In genomic region chr21:44295163-44295601, GRCh38 we compare ENCODE assay signal across 1 cellular context.
TF ChIP-seq lines count a peak whose summit lies in the region.

No MANE protein-coding gene starts in this region.

TF ChIP-seq in HEK293, 187 proteins besides CTCF, POLR2A, EP300 and RAD21 (continued from another document):
- TF ChIP-seq ZNF449 (tag by site-specific recombination; IDR thresholded peaks at IDR 0.05), result peak; percentile 83; the same call in 1 of the 2 replicates
- no peak for TF ChIP-seq ZBTB11 (tag by site-specific recombination; conservative IDR thresholded peaks at IDR 0.05; ENCODE audit: low read depth)
- TF ChIP-seq ZNF670 (tag by site-specific recombination; IDR thresholded peaks at IDR 0.05; ENCODE audit: low read depth), result no peak
- no peak for TF ChIP-seq ZFP69B (tag by site-specific recombination; IDR thresholded peaks at IDR 0.05)
- TF ChIP-seq ZNF658 (tag by site-specific recombination; IDR thresholded peaks at IDR 0.05), result no peak
- TF ChIP-seq MYNN (tag by site-specific recombination; IDR thresholded peaks at IDR 0.05; ENCODE audit: borderline replicate concordance), result no peak
- TF ChIP-seq ZNF76 (tag by site-specific recombination; IDR thresholded peaks at IDR 0.05; ENCODE audit: borderline replicate concordance, low read depth), result no peak
- TF ChIP-seq ZIC2 (tag by site-specific recombination; IDR thresholded peaks at IDR 0.05), result peak; percentile 34; the same call in 1 of the 2 replicates
- peak; percentile 19; the same call in 1 of the 2 replicates for TF ChIP-seq KLF8 (tag by site-specific recombination; IDR thresholded peaks at IDR 0.05)
- TF ChIP-seq KLF9 (tag by site-specific recombination; IDR thresholded peaks at IDR 0.05; ENCODE audit: low read depth), result no peak
- no peak for TF ChIP-seq ZNF596 (tag by site-specific recombination; IDR thresholded peaks at IDR 0.05)
- no peak for TF ChIP-seq SETDB1 (IDR thresholded peaks at IDR 0.05; ENCODE audit: insufficient read length, low read length)
- no peak for TF ChIP-seq TRIM28 (IDR thresholded peaks at IDR 0.05; ENCODE audit: borderline replicate concordance, low read length)
- 0 out of 2 replicates have a peak, but pooled peaks have one; percentile 6 for TF ChIP-seq ZFHX2 (tag by site-specific recombination; conservative IDR thresholded peaks at IDR 0.05)
- TF ChIP-seq REPIN1 (tag by site-specific recombination; IDR thresholded peaks at IDR 0.05; ENCODE audit: low read depth), result no peak
- TF ChIP-seq KLF10 (tag by site-specific recombination; IDR thresholded peaks at IDR 0.05), result no peak
- no peak for TF ChIP-seq ZNF202 (tag by site-specific recombination; IDR thresholded peaks at IDR 0.05; ENCODE audit: borderline replicate concordance)
- no peak for TF ChIP-seq ZNF518A (tag by site-specific recombination; conservative IDR thresholded peaks at IDR 0.05; ENCODE audit: low read depth)
- no peak for TF ChIP-seq ZNF830 (tag by site-specific recombination; IDR thresholded peaks at IDR 0.05; ENCODE audit: low read depth)
- TF ChIP-seq SP7 (tag by site-specific recombination; IDR thresholded peaks at IDR 0.05), result no peak
- TF ChIP-seq ZNF416 (tag by site-specific recombination; IDR thresholded peaks at IDR 0.05), result no peak
- no peak for TF ChIP-seq PATZ1 (tag by site-specific recombination; IDR thresholded peaks at IDR 0.05)
- TF ChIP-seq ZBTB7A (tag by site-specific recombination; IDR thresholded peaks at IDR 0.05; ENCODE audit: low read depth), result no peak
- TF ChIP-seq BCL6B (tag by site-specific recombination; IDR thresholded peaks at IDR 0.05), result no peak
- no peak for TF ChIP-seq SP3 (tag by site-specific recombination; IDR thresholded peaks at IDR 0.05)
- TF ChIP-seq ZNF398 (tag by site-specific recombination; IDR thresholded peaks at IDR 0.05), result no peak
- TF ChIP-seq ZNF2 (tag by site-specific recombination; IDR thresholded peaks at IDR 0.05), result no peak
- no peak for TF ChIP-seq ZNF121 (tag by site-specific recombination; IDR thresholded peaks at IDR 0.05)
- TF ChIP-seq ZNF37A (tag by site-specific recombination; IDR thresholded peaks at IDR 0.05), result no peak
TF ChIP-seq in HEK293: peak in this region for 12.
